ENCODE assay signal across 14 cellular contexts in genomic region chr3:8509961-8510360, GRCh38. TPM values are rescaled to one million over a fixed set of nuclear protein-coding genes. Genes with fewer than 3 reads are reported as not detected.
DNase-seq lines count a peak whose midpoint lies in the region; ATAC-seq and TF ChIP-seq lines count a peak whose summit lies in the region.
"Had no signal": no experiment of that assay in that cellular context is flagged by ENCODE, and none has a peak within 500 bp of the region (broad histone marks: within the 10 kb centered on the region; RNA-seq: fewer than 3 reads in every experiment).

No MANE protein-coding gene starts in this region.

- ATAC-seq in lung (ENCODE audit: insufficient read depth, low FRiP score): peak; percentile 38
- ATAC-seq in CD8-positive, alpha-beta T cell: no peak

- H3K36me3 ChIP-seq in breast epithelium (no peaks in the 10 kb centered on the region), mammary epithelial cell (ENCODE audit: insufficient read depth, low read length) (no peaks in the 10 kb centered on the region), lung (ENCODE audit: control insufficient read depth in 2 of 2, insufficient read depth in 2 of 2, low read length in 2 of 2) (peaks cover 0 to 22% of the 10 kb centered on the region in 2 donors), hepatocyte (replicated peaks; ENCODE audit: insufficient read depth, low read depth) (no peaks in the 10 kb centered on the region)
- no peaks in the 10 kb centered on the region for H3K36me3 ChIP-seq in CD8-positive, alpha-beta T cell (ENCODE audit: insufficient read depth, low read length)

- dilution Hi-C loops in mammary epithelial cell (cut with HindIII; ENCODE audit: low sequenced_read_pairs): no loop called here

- H3K9me2 ChIP-seq in hepatocyte (replicated peaks; ENCODE audit: insufficient read depth): no peaks in the 10 kb centered on the region

- DNase-seq in MCF 10A (ENCODE audit: unreplicated experiment) (peak; percentile 57), breast epithelium (ENCODE audit: low spot score in 2 of 2) (no peak), mammary epithelial cell (peak; percentile 55), lung (ENCODE audit: low spot score) (no peak), NOMO-1 treated with dmso at 0.1 percent for 144 hours (lab: John Stamatoyannopoulos, UW; ENCODE audit: unreplicated experiment) (no peak), cortex of kidney (lab: John Stamatoyannopoulos, UW) (no peak), hepatocyte (ENCODE audit: low spot score) (no peak)
- no peak for DNase-seq in CD8-positive, alpha-beta T cell
- DNase-seq: activated CD8-positive, alpha-beta memory T cell treated with anti-CD3 and anti-CD28 coated beads, Interleukin-2, amount 50 U/mL, for 48 hours; midbrain; NCI-H187; retina had no signal

- no peak overlapping the region for H2AFZ ChIP-seq in mammary epithelial cell (ENCODE audit: low read depth, low read length)
- no peak overlapping the region for H2AFZ ChIP-seq in hepatocyte

- TF ChIP-seq CTCF in MCF 10A (IDR thresholded peaks at IDR 0.05; ENCODE audit: unreplicated experiment) (no peak), breast epithelium (IDR thresholded peaks at IDR 0.05) (no peak), mammary epithelial cell (conservative IDR thresholded peaks at IDR 0.05 in 1 of 2, IDR thresholded peaks at IDR 0.05 in 1 of 2; ENCODE audit: extremely low read depth in 1 of 2, insufficient read depth in 1 of 2, low read depth in 1 of 2, low read length in 2 of 2) (no peak), lung (IDR thresholded peaks at IDR 0.05; ENCODE audit: control extremely low read depth, extremely low read depth) (no peak), hepatocyte (IDR thresholded peaks at IDR 0.05; ENCODE audit: poor library complexity) (no peak)
- no peak for TF ChIP-seq CTCF in CD8-positive, alpha-beta T cell (IDR thresholded peaks at IDR 0.05)

- peak overlapping the region in 1 of 2 donors; percentile 15 for H3K27ac ChIP-seq in breast epithelium
- no peak overlapping the region for H3K27ac ChIP-seq in mammary epithelial cell (ENCODE audit: insufficient read depth, low read depth, low read length)
- H3K27ac ChIP-seq in lung (ENCODE audit: low read depth in 1 of 2, low read length in 1 of 2): peak overlapping the region; percentile 10 to 77
- no peak overlapping the region for H3K27ac ChIP-seq in CD8-positive, alpha-beta T cell (ENCODE audit: low read depth, low read length)
- no peak overlapping the region for H3K27ac ChIP-seq in hepatocyte
- H3K27ac ChIP-seq: 22Rv1 had no signal

- intact Hi-C loops in MCF 10A (cut with micrococcal nuclease): no loop called here
- intact Hi-C loops in breast epithelium (cut with DNase I; ENCODE audit: low total_unique reads): no loop called here
- intact Hi-C loops in mammary epithelial cell (cut with micrococcal nuclease): no loop called here
- intact Hi-C loops in CD8-positive, alpha-beta T cell (cut with DNase I, micrococcal nuclease): no loop called here

- H3K27me3 Mint-ChIP-seq in MCF 10A (ENCODE audit: insufficient read depth, unreplicated experiment): no peaks in the 10 kb centered on the region
- H3K27me3 Mint-ChIP-seq in CD8-positive, alpha-beta T cell (ENCODE audit: low read depth): peaks cover 8% of the 10 kb centered on the region

- H3K36me3 Mint-ChIP-seq in MCF 10A (ENCODE audit: insufficient read depth, unreplicated experiment): no peaks in the 10 kb centered on the region
- H3K36me3 Mint-ChIP-seq in CD8-positive, alpha-beta T cell: no peaks in the 10 kb centered on the region

- H3K4me1 Mint-ChIP-seq in MCF 10A (ENCODE audit: insufficient read depth, unreplicated experiment): peaks cover 16% of the 10 kb centered on the region
- no peaks in the 10 kb centered on the region for H3K4me1 Mint-ChIP-seq in CD8-positive, alpha-beta T cell (ENCODE audit: low read depth)

- no peaks in the 10 kb centered on the region for H4K20me1 ChIP-seq in mammary epithelial cell (ENCODE audit: insufficient read depth, low read length)
- H4K20me1 ChIP-seq in hepatocyte (ENCODE audit: insufficient read depth, poor library complexity, severe bottlenecking): peaks cover 5% of the 10 kb centered on the region

- H3K27ac Mint-ChIP-seq in MCF 10A (ENCODE audit: low read depth, unreplicated experiment): no peak overlapping the region
- H3K27ac Mint-ChIP-seq in CD8-positive, alpha-beta T cell: no peak overlapping the region

- no peak for TF ChIP-seq POLR2A in breast epithelium (IDR thresholded peaks at IDR 0.05)

- no peak overlapping the region for H3K4me3 ChIP-seq in breast epithelium
- no peak overlapping the region for H3K4me3 ChIP-seq in mammary epithelial cell (replicated peaks in 1 of 3; ENCODE audit: insufficient read depth in 1 of 3, low read depth in 2 of 3, low read length in 3 of 3)
- H3K4me3 ChIP-seq in lung: no peak overlapping the region
- no peak overlapping the region for H3K4me3 ChIP-seq in CD8-positive, alpha-beta T cell (ENCODE audit: low read depth, low read length)
- no peak overlapping the region for H3K4me3 ChIP-seq in hepatocyte

- H3K9me3 ChIP-seq in breast epithelium (no peaks in the 10 kb centered on the region), mammary epithelial cell (replicated peaks; ENCODE audit: insufficient read depth, low read length) (no peaks in the 10 kb centered on the region), lung (ENCODE audit: control insufficient read depth in 2 of 2, insufficient read depth in 1 of 2, low read length in 1 of 2) (no peaks in the 10 kb centered on the region), hepatocyte (ENCODE audit: low read depth) (no peaks in the 10 kb centered on the region)
- no peaks in the 10 kb centered on the region for H3K9me3 ChIP-seq in CD8-positive, alpha-beta T cell (ENCODE audit: low read length)

- 100% methylated on average over 3 of the region's 6 CpGs for WGBS in mammary epithelial cell (ENCODE audit: low coverage, missing lambda C conversion rate)
- WGBS in lung, 2 donors: 72 to 77% methylated on average over 6 of the region's 6 CpGs
- 88% methylated on average over 6 of the region's 6 CpGs for WGBS in hepatocyte (ENCODE audit: low lambda C conversion rate, missing lambda C conversion rate)

- H3K4me1 ChIP-seq in breast epithelium: peaks cover 0 to 12% of the 10 kb centered on the region in 2 donors
- H3K4me1 ChIP-seq in mammary epithelial cell (ENCODE audit: insufficient read depth, low read length): no peaks in the 10 kb centered on the region
- peaks cover 5 to 28% of the 10 kb centered on the region in 2 donors for H3K4me1 ChIP-seq in lung (ENCODE audit: control insufficient read depth in 2 of 2, insufficient read depth in 2 of 2, low read length in 2 of 2)
- no peaks in the 10 kb centered on the region for H3K4me1 ChIP-seq in CD8-positive, alpha-beta T cell (ENCODE audit: insufficient read depth, low read length)
- H3K4me1 ChIP-seq in hepatocyte (ENCODE audit: insufficient read depth): peaks cover 22% of the 10 kb centered on the region

- in situ Hi-C loops in mammary epithelial cell (cut with MboI; ENCODE audit: low sequenced_read_pairs in 2 of 2): no loop called here

- no peaks in the 10 kb centered on the region for H3K79me2 ChIP-seq in mammary epithelial cell (ENCODE audit: insufficient read depth, low read length)
- H3K79me2 ChIP-seq in hepatocyte: peaks cover 42% of the 10 kb centered on the region

- POLR2A ChIA-PET in MCF 10A (lab: Yijun Ruan, JAX): no interaction called here
- POLR2A ChIA-PET in CD8-positive, alpha-beta T cell (lab: Charles Lee): no interaction called here

- no peak overlapping the region for H3K9ac ChIP-seq in mammary epithelial cell (ENCODE audit: insufficient read depth, low read length)

- H3K27me3 ChIP-seq in breast epithelium (no peaks in the 10 kb centered on the region), mammary epithelial cell (ENCODE audit: insufficient read depth, low read length) (no peaks in the 10 kb centered on the region), lung (ENCODE audit: control insufficient read depth, insufficient read depth) (no peaks in the 10 kb centered on the region), hepatocyte (no peaks in the 10 kb centered on the region)
- H3K27me3 ChIP-seq in CD8-positive, alpha-beta T cell (ENCODE audit: insufficient read depth, low read length): no peaks in the 10 kb centered on the region

- CTCF ChIA-PET in MCF 10A (lab: Yijun Ruan, JAX): no interaction called here
- CTCF ChIA-PET in mammary epithelial cell (lab: Charles Lee; ENCODE audit: low non-redundant PET): no interaction called here
- CTCF ChIA-PET in CD8-positive, alpha-beta T cell (lab: Charles Lee): no interaction called here

- H3K4me2 ChIP-seq in mammary epithelial cell (ENCODE audit: insufficient read depth, low read depth, low read length): no peak overlapping the region
- H3K4me2 ChIP-seq in hepatocyte: no peak overlapping the region

- H3K9me3 Mint-ChIP-seq in MCF 10A (ENCODE audit: unreplicated experiment): no peaks in the 10 kb centered on the region
- no peaks in the 10 kb centered on the region for H3K9me3 Mint-ChIP-seq in CD8-positive, alpha-beta T cell

- H3K4me3 Mint-ChIP-seq in MCF 10A (ENCODE audit: unreplicated experiment): no peak overlapping the region
- no peak overlapping the region for H3K4me3 Mint-ChIP-seq in CD8-positive, alpha-beta T cell
- H3K4me3 Mint-ChIP-seq: brain had no signal

- BruUV-seq in MCF 10A (replicated peaks; lab: Mats Ljungman, UMichigan) (no TSS peak), mammary epithelial cell (replicated peaks; lab: Mats Ljungman, UMichigan) (no TSS peak)

RNA-seq across cellular contexts. Expression of gene LMCD1, which starts 8.3 kb away (rescaled TPM):
- total RNA-seq in MCF 10A (2022) (0.63 and 0.83 TPM in 2 replicates), breast epithelium (100 to 1,000 TPM in 2 of 3 donors, 10 to 100 TPM in 1; 53.0 to 228 (median 105) TPM), mammary epithelial cell (1 to 10 TPM; 1.9 to 4.5 TPM), lung (100 to 1,000 TPM in 1 of 2 donors, 10 to 100 TPM in 1; 95.7 to 101 TPM), hepatocyte (185 and 195 TPM in 2 replicates)
- polyA plus RNA-seq in mammary epithelial cell (4.4 TPM), lung (100 to 1,000 TPM in 1 of 2 donors, 10 to 100 TPM in 1; 33.6 to 179 TPM), hepatocyte (325 and 347 TPM in 2 replicates)
- 6.4 TPM for polyA minus RNA-seq in mammary epithelial cell
- under 1 TPM; 0.33 TPM for total RNA-seq in CD8-positive, alpha-beta T cell

Comparison
In these comparisons a context has a peak if more than half of its experiments do, and no peak if none do; other contexts are left out.
1. DNase-seq: peak in MCF 10A (single experiment) and mammary epithelial cell (single experiment); none in breast epithelium (0 of 2), lung (single experiment), NOMO-1 treated with dmso at 0.1 percent for 144 hours (single experiment), CD8-positive, alpha-beta T cell (0 of 7), cortex of kidney (single experiment) and hepatocyte (single experiment).
2. RNA of gene LMCD1, which starts 8.3 kb away (total RNA-seq): 185 to 195 TPM in hepatocyte, 53.0 to 228 TPM in breast epithelium and 95.7 to 101 TPM in lung; 1.9 to 4.5 TPM in mammary epithelial cell, 0.63 to 0.83 TPM in MCF 10A and 0.33 TPM in CD8-positive, alpha-beta T cell; every median in the first group is over 4 times any median in the second.
3. H3K27ac ChIP-seq: peak in lung (2 of 2); none in mammary epithelial cell (single experiment), CD8-positive, alpha-beta T cell (single experiment) and hepatocyte (single experiment).